Comparison of ENCODE assay signal across 19 cellular contexts in the genomic region with DNA sequence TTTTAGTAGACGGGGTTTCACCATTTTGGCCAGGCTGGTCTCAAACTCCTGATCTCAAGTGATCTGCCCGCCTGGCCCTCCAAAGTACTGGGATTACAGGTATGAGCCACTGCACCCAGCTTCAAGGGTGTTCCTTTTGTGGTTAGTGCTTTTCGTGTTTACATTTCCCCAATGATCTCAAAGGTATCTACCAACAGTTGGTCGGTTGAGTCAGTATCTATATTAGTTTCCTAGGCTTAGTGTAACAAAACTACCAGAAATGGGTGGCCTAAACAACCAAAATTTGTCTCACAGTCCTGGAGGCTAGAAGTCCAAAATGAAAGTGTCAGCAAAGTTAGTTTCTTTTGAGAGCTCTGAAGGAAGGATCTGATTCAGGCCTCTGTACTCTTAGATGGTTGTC. TPM values are rescaled to one million over a fixed set of nuclear protein-coding genes. Genes with fewer than 3 reads are reported as not detected.
DNase-seq lines count a peak whose midpoint lies in the region; ATAC-seq and TF ChIP-seq lines count a peak whose summit lies in the region.
"Had no signal": no experiment of that assay in that cellular context is flagged by ENCODE, and none has a peak within 500 bp of the region (broad histone marks: within the 10 kb centered on the region; RNA-seq: fewer than 3 reads in every experiment).

No MANE protein-coding gene starts in this region.

- peak; percentile 46 to 48 for ATAC-seq in activated T-cell treated with anti-CD3 and anti-CD28 coated beads, Interleukin-2, amount 50 U/mL, for 4 hours
- ATAC-seq in GM21390 (IDR thresholded peaks at IDR 0.05; ENCODE audit: unreplicated experiment) (peak; percentile 64), HG03103 (IDR thresholded peaks at IDR 0.05; ENCODE audit: low read depth, unreplicated experiment) (peak; percentile 53)
- peak; percentile 93 for ATAC-seq in activated T-helper 17 cell treated with anti-CD3 and anti-CD28 coated beads, Interleukin-2, amount 50 U/mL, for 72 hours (replicated peaks)
- ATAC-seq: lower lobe of right lung had no signal

- no peaks in the 10 kb centered on the region for H3K9me3 Mint-ChIP-seq in activated T-cell treated with anti-CD3 and anti-CD28 coated beads, Interleukin-2, amount 50 U/mL, for 4 hours
- H3K9me3 Mint-ChIP-seq in activated T-helper 17 cell treated with anti-CD3 and anti-CD28 coated beads, Interleukin-2, amount 50 U/mL, for 72 hours, result no peaks in the 10 kb centered on the region

- H3K27me3 ChIP-seq in WERI-Rb-1 (ENCODE audit: insufficient read depth, low read depth, severe bottlenecking), result no peaks in the 10 kb centered on the region

- peaks cover 94% of the 10 kb centered on the region for H3K36me3 ChIP-seq in WERI-Rb-1

- H3K4me3 Mint-ChIP-seq in activated T-cell treated with anti-CD3 and anti-CD28 coated beads, Interleukin-2, amount 50 U/mL, for 4 hours, result no peak overlapping the region
- H3K4me3 Mint-ChIP-seq in activated T-helper 17 cell treated with anti-CD3 and anti-CD28 coated beads, Interleukin-2, amount 50 U/mL, for 72 hours, result peak overlapping the region; percentile 19
- H3K4me3 Mint-ChIP-seq: stimulated activated naive CD8-positive, alpha-beta T cell treated with anti-CD3 and anti-CD28 coated beads, Interleukin-15, Interleukin-2, amounts not matched to agents 100 ng/mL and 50 ng/mL, for 24 hours had no signal

- DNase-seq in activated T-cell treated with anti-CD3 and anti-CD28 coated beads, Interleukin-2, amount 50 U/mL, for 4 hours, result no peak
- DNase-seq in activated T-cell treated with anti-CD3 and anti-CD28 coated beads for 4 hours (no peak), NCI-H82 (lab: John Stamatoyannopoulos, UW) (no peak), WERI-Rb-1 (no peak)
- no peak for DNase-seq in effector CD4-positive, alpha-beta T cell
- DNase-seq: ACHN; activated CD4-positive, CD25-positive, alpha-beta regulatory T cell treated with anti-CD3 and anti-CD28 coated beads, Interleukin-2, amount 50 U/mL, for 72 hours; DND-41; effector memory CD4-positive, alpha-beta T cell; head of caudate nucleus; lower lobe of right lung; NCI-H69; stimulated activated CD4-positive, alpha-beta T cell treated with anti-CD3 and anti-CD28 coated beads, Interleukin-15, amount 100 ng/mL, for 24 hours had no signal

- TF ChIP-seq CTCF in WERI-Rb-1 (IDR thresholded peaks at IDR 0.05; ENCODE audit: low read depth, low read length), result no peak

- H3K36me3 Mint-ChIP-seq in activated T-cell treated with anti-CD3 and anti-CD28 coated beads, Interleukin-2, amount 50 U/mL, for 4 hours (ENCODE audit: insufficient read depth), result peaks cover 53% of the 10 kb centered on the region
- peaks cover 98% of the 10 kb centered on the region for H3K36me3 Mint-ChIP-seq in activated T-helper 17 cell treated with anti-CD3 and anti-CD28 coated beads, Interleukin-2, amount 50 U/mL, for 72 hours (ENCODE audit: low read depth)

- peak overlapping the region; percentile 85 for H3K27ac Mint-ChIP-seq in activated T-helper 17 cell treated with anti-CD3 and anti-CD28 coated beads, Interleukin-2, amount 50 U/mL, for 72 hours
- H3K27ac Mint-ChIP-seq: stimulated activated naive CD8-positive, alpha-beta T cell treated with anti-CD3 and anti-CD28 coated beads, Interleukin-15, Interleukin-2, amounts not matched to agents 100 ng/mL and 50 ng/mL, for 24 hours had no signal

- H3K27me3 Mint-ChIP-seq in activated T-cell treated with anti-CD3 and anti-CD28 coated beads, Interleukin-2, amount 50 U/mL, for 4 hours (ENCODE audit: low read depth), result no peaks in the 10 kb centered on the region
- H3K27me3 Mint-ChIP-seq in activated T-helper 17 cell treated with anti-CD3 and anti-CD28 coated beads, Interleukin-2, amount 50 U/mL, for 72 hours, result no peaks in the 10 kb centered on the region
- H3K27me3 Mint-ChIP-seq: stimulated activated naive CD8-positive, alpha-beta T cell treated with anti-CD3 and anti-CD28 coated beads, Interleukin-15, Interleukin-2, amounts not matched to agents 100 ng/mL and 50 ng/mL, for 24 hours had no signal

- no peaks in the 10 kb centered on the region for H3K9me3 ChIP-seq in WERI-Rb-1 (ENCODE audit: severe bottlenecking)
- H3K9me3 ChIP-seq: lower lobe of right lung had no signal

- H3K27ac ChIP-seq in WERI-Rb-1, result no peak overlapping the region
- H3K27ac ChIP-seq: lower lobe of right lung had no signal

- peaks cover 15% of the 10 kb centered on the region for H3K4me1 Mint-ChIP-seq in activated T-cell treated with anti-CD3 and anti-CD28 coated beads, Interleukin-2, amount 50 U/mL, for 4 hours (ENCODE audit: low read depth)
- H3K4me1 Mint-ChIP-seq in activated T-helper 17 cell treated with anti-CD3 and anti-CD28 coated beads, Interleukin-2, amount 50 U/mL, for 72 hours, result peaks cover 19% of the 10 kb centered on the region

- H3K4me3 ChIP-seq in WERI-Rb-1 (ENCODE audit: low read depth, low read length), result no peak overlapping the region
- H3K4me3 ChIP-seq: lower lobe of right lung had no signal

RNA-seq across cellular contexts. Expression of a gene that starts 30.1 kb away (rescaled TPM):
- total RNA-seq in activated T-cell treated with anti-CD3 and anti-CD28 coated beads, Interleukin-2, amount 50 U/mL, for 4 hours, result 10 to 100 TPM; 19.3 to 22.2 (median 19.5) TPM
- total RNA-seq in activated T-helper 17 cell treated with anti-CD3 and anti-CD28 coated beads, Interleukin-2, amount 50 U/mL, for 72 hours, result 10 to 100 TPM; 20.4 to 25.6 TPM

RNA-seq across cellular contexts. Expression of a gene that starts 34.5 kb away (rescaled TPM):
- not detected for total RNA-seq in activated T-cell treated with anti-CD3 and anti-CD28 coated beads, Interleukin-2, amount 50 U/mL, for 4 hours
- not detected for total RNA-seq in activated T-helper 17 cell treated with anti-CD3 and anti-CD28 coated beads, Interleukin-2, amount 50 U/mL, for 72 hours
- total RNA-seq: lower lobe of right lung, osteoblast, SK-MEL-5 had no signal

RNA-seq across cellular contexts. Expression of a gene that starts 40.1 kb away (rescaled TPM):
- 10 to 100 TPM; 74.7 to 93.0 (median 86.3) TPM for total RNA-seq in activated T-cell treated with anti-CD3 and anti-CD28 coated beads, Interleukin-2, amount 50 U/mL, for 4 hours
- 10 to 100 TPM; 54.0 to 66.6 TPM for total RNA-seq in activated T-helper 17 cell treated with anti-CD3 and anti-CD28 coated beads, Interleukin-2, amount 50 U/mL, for 72 hours
